ENCODE assay signal across 22 cellular contexts in genomic region chr2:95058466-95058988, GRCh38. TPM values are rescaled to one million over a fixed set of nuclear protein-coding genes. Genes with fewer than 3 reads are reported as not detected.
DNase-seq lines count a peak whose midpoint lies in the region; ATAC-seq and TF ChIP-seq lines count a peak whose summit lies in the region.
"Had no signal": no experiment of that assay in that cellular context is flagged by ENCODE, and none has a peak within 500 bp of the region (broad histone marks: within the 10 kb centered on the region; RNA-seq: fewer than 3 reads in every experiment).

No MANE protein-coding gene starts in this region.

- H3K4me1 Mint-ChIP-seq in CD4-positive, CD25-positive, alpha-beta regulatory T cell: peaks cover 16 to 74% (median 38%) of the 10 kb centered on the region in 4 donors
- peaks cover 8% of the 10 kb centered on the region for H3K4me1 Mint-ChIP-seq in chondrocyte (ENCODE audit: low read depth)
- peaks cover 39 to 67% (median 60%) of the 10 kb centered on the region in 4 donors for H3K4me1 Mint-ChIP-seq in naive thymus-derived CD8-positive, alpha-beta T cell
- H3K4me1 Mint-ChIP-seq: mesothelial cell of epicardium had no signal

- no peaks in the 10 kb centered on the region for H3K27me3 Mint-ChIP-seq in CD4-positive, CD25-positive, alpha-beta regulatory T cell
- H3K27me3 Mint-ChIP-seq in chondrocyte (ENCODE audit: low read depth): peaks cover 39% of the 10 kb centered on the region
- no peaks in the 10 kb centered on the region for H3K27me3 Mint-ChIP-seq in naive thymus-derived CD8-positive, alpha-beta T cell
- H3K27me3 Mint-ChIP-seq: activated naive CD8-positive, alpha-beta T cell treated with anti-CD3 and anti-CD28 coated beads, Interleukin-2, amount 50 U/mL, for 24 hours had no signal

- H3K36me3 Mint-ChIP-seq in CD4-positive, CD25-positive, alpha-beta regulatory T cell: peaks cover 3% of the 10 kb centered on the region
- H3K36me3 Mint-ChIP-seq in chondrocyte (ENCODE audit: low read depth): no peaks in the 10 kb centered on the region
- H3K36me3 Mint-ChIP-seq in naive thymus-derived CD8-positive, alpha-beta T cell: peaks cover 0 to 3% (median 2%) of the 10 kb centered on the region in 3 donors
- H3K36me3 Mint-ChIP-seq: mesothelial cell of epicardium; stimulated activated naive B cell treated with anti-CD40 and anti-IgM and Interleukin-4, amounts not matched to agents 10 μg/mL and 1 μg/mL and 100 μg/mL, for 72 hours had no signal

- no peaks in the 10 kb centered on the region for H3K36me3 ChIP-seq in CD4-positive, CD25-positive, alpha-beta regulatory T cell (ENCODE audit: control insufficient read depth, insufficient read depth, low read length)
- H3K36me3 ChIP-seq in uterus: no peaks in the 10 kb centered on the region
- H3K36me3 ChIP-seq: ovary had no signal

- H3K9me3 ChIP-seq in CD4-positive, CD25-positive, alpha-beta regulatory T cell (ENCODE audit: control insufficient read depth in 2 of 2, low read length in 2 of 2): no peaks in the 10 kb centered on the region
- H3K9me3 ChIP-seq in uterus: no peaks in the 10 kb centered on the region
- H3K9me3 ChIP-seq: ovary had no signal

- H3K27ac ChIP-seq in CD4-positive, CD25-positive, alpha-beta regulatory T cell (ENCODE audit: insufficient read depth, low read length, poor library complexity, severe bottlenecking): no peak overlapping the region
- H3K27ac ChIP-seq in uterus: no peak overlapping the region
- H3K27ac ChIP-seq: ovary, skin epidermis had no signal

- H3K27ac Mint-ChIP-seq in CD4-positive, CD25-positive, alpha-beta regulatory T cell: peak overlapping the region in 2 of 3 donors; percentile 64 to 81
- H3K27ac Mint-ChIP-seq in chondrocyte (ENCODE audit: unreplicated experiment): no peak overlapping the region
- H3K27ac Mint-ChIP-seq in naive thymus-derived CD8-positive, alpha-beta T cell: peak overlapping the region in 8 of 10 donors; percentile 12 to 75 (median 54)
- H3K27ac Mint-ChIP-seq: activated naive CD8-positive, alpha-beta T cell treated with anti-CD3 and anti-CD28 coated beads, Interleukin-2, amount 50 U/mL, for 24 hours; CD8-positive, alpha-beta T cell; mesothelial cell of epicardium; stimulated activated naive B cell treated with anti-CD40 and anti-IgM and Interleukin-4, amounts not matched to agents 10 μg/mL and 1 μg/mL and 100 μg/mL, for 72 hours had no signal

- peak overlapping the region in 2 of 4 donors; percentile 25 to 38 for H3K4me3 Mint-ChIP-seq in CD4-positive, CD25-positive, alpha-beta regulatory T cell
- H3K4me3 Mint-ChIP-seq in chondrocyte (ENCODE audit: unreplicated experiment): no peak overlapping the region
- peak overlapping the region in 2 of 10 donors; percentile 34 to 41 for H3K4me3 Mint-ChIP-seq in naive thymus-derived CD8-positive, alpha-beta T cell
- H3K4me3 Mint-ChIP-seq: activated naive CD8-positive, alpha-beta T cell treated with anti-CD3 and anti-CD28 coated beads, Interleukin-2, amount 50 U/mL, for 24 hours; CD8-positive, alpha-beta T cell; mesothelial cell of epicardium; stimulated activated naive B cell treated with anti-CD40 and anti-IgM and Interleukin-4, amounts not matched to agents 10 μg/mL and 1 μg/mL and 100 μg/mL, for 72 hours had no signal

- DNase-seq in ACHN (peak; percentile 55), chondrocyte (ENCODE audit: low spot score) (peak; percentile 83), GM13977 (ENCODE audit: low spot score) (no peak), HuH-7.5 (ENCODE audit: low spot score) (no peak), uterus (no peak)
- no peak for DNase-seq in CD4-positive, CD25-positive, alpha-beta regulatory T cell
- DNase-seq in naive thymus-derived CD8-positive, alpha-beta T cell: no peak
- DNase-seq: activated naive CD8-positive, alpha-beta T cell treated with anti-CD3 and anti-CD28 coated beads, Interleukin-2, amount 50 U/mL, for 24 hours; central memory CD4-positive, alpha-beta T cell; glutamatergic neuron; KBM-7; NCI-H1105 treated with DMSO at 0.1 percent for 48 hours; NK-92 treated with Interleukin-12 subunit alpha and Interleukin-12 subunit beta, amount 100 ng/mL, for 24 hours; ovary; SIG-M5; stimulated activated naive B cell treated with anti-CD40 and anti-IgM and Interleukin-4, amounts not matched to agents 10 μg/mL and 1 μg/mL and 100 μg/mL, for 72 hours; T1000 had no signal

- no peaks in the 10 kb centered on the region for H3K27me3 ChIP-seq in CD4-positive, CD25-positive, alpha-beta regulatory T cell (ENCODE audit: control insufficient read depth, insufficient read depth, low read length)
- no peaks in the 10 kb centered on the region for H3K27me3 ChIP-seq in uterus
- H3K27me3 ChIP-seq: ovary had no signal

- no peak for TF ChIP-seq CTCF in chondrocyte (IDR thresholded peaks at IDR 0.05)
- no peak for TF ChIP-seq CTCF in GM13977 (IDR thresholded peaks at IDR 0.05; ENCODE audit: extremely low read depth, insufficient read depth, missing control alignments)
- TF ChIP-seq CTCF in uterus (IDR thresholded peaks at IDR 0.05): no peak

- POLR2A ChIA-PET in naive thymus-derived CD8-positive, alpha-beta T cell (lab: Charles Lee): interaction anchor here (2.0 to 20.2 kb wide), 3 partner anchors 18 to 36 kb away, joined by 7 to 537 read pairs (median 54); partner anchors contain the start of gene MAL

- intact Hi-C loops in uterus (cut with DNase I; ENCODE audit: low total_unique reads): no loop called here

- no peak overlapping the region for H3K4me3 ChIP-seq in CD4-positive, CD25-positive, alpha-beta regulatory T cell (ENCODE audit: low read depth, low read length)
- no peak overlapping the region for H3K4me3 ChIP-seq in uterus
- H3K4me3 ChIP-seq: ovary, skin epidermis had no signal

- ATAC-seq in CD4-positive, CD25-positive, alpha-beta regulatory T cell (ENCODE audit: low read depth in 2 of 2): no peak
- no peak for ATAC-seq in naive thymus-derived CD8-positive, alpha-beta T cell
- ATAC-seq in GM21367 (IDR thresholded peaks at IDR 0.05; ENCODE audit: unreplicated experiment): no peak
- ATAC-seq: activated naive CD8-positive, alpha-beta T cell treated with anti-CD3 and anti-CD28 coated beads, Interleukin-2, amount 50 U/mL, for 24 hours; CD8-positive, alpha-beta T cell; stimulated activated naive B cell treated with anti-CD40 and anti-IgM and Interleukin-4, amounts not matched to agents 10 μg/mL and 1 μg/mL and 100 μg/mL, for 72 hours had no signal

- in situ Hi-C loops in ACHN (cut with HindIII; ENCODE audit: low pct_ligation_motif_present, low pct_unique_long_range_greater_than_20kb, low sequenced_read_pairs): no loop called here
- in situ Hi-C loops in GM13977 (cut with MboI; ENCODE audit: low pct_unique_long_range_greater_than_20kb, low sequenced_read_pairs, unreplicated experiment): no loop called here

- no peaks in the 10 kb centered on the region for H3K9me3 Mint-ChIP-seq in CD4-positive, CD25-positive, alpha-beta regulatory T cell
- no peaks in the 10 kb centered on the region for H3K9me3 Mint-ChIP-seq in chondrocyte (ENCODE audit: low read depth)
- no peaks in the 10 kb centered on the region for H3K9me3 Mint-ChIP-seq in naive thymus-derived CD8-positive, alpha-beta T cell
- H3K9me3 Mint-ChIP-seq: activated naive CD8-positive, alpha-beta T cell treated with anti-CD3 and anti-CD28 coated beads, Interleukin-2, amount 50 U/mL, for 24 hours; CD8-positive, alpha-beta T cell; mesothelial cell of epicardium; stimulated activated naive B cell treated with anti-CD40 and anti-IgM and Interleukin-4, amounts not matched to agents 10 μg/mL and 1 μg/mL and 100 μg/mL, for 72 hours had no signal

- peaks cover 57% of the 10 kb centered on the region for H3K4me1 ChIP-seq in CD4-positive, CD25-positive, alpha-beta regulatory T cell (ENCODE audit: control insufficient read depth, insufficient read depth, low read length, poor library complexity, severe bottlenecking)
- no peaks in the 10 kb centered on the region for H3K4me1 ChIP-seq in uterus

- no peak for TF ChIP-seq POLR2A in uterus (IDR thresholded peaks at IDR 0.05)

RNA-seq across cellular contexts. Expression of gene MAL, which starts 33.0 kb away (rescaled TPM):
- total RNA-seq in CD4-positive, CD25-positive, alpha-beta regulatory T cell: 130 TPM
- polyA plus RNA-seq in CD4-positive, CD25-positive, alpha-beta regulatory T cell: 100 to 1,000 TPM; 173 to 263 (median 213) TPM
- total RNA-seq in chondrocyte (not detected in 3 replicates), uterus (1 to 10 TPM in 2 of 4 donors, under 1 TPM in 1, not detected in 1; 0.29 to 1.7 (median 1.6) TPM)
- total RNA-seq in naive thymus-derived CD8-positive, alpha-beta T cell: 100 to 1,000 TPM; 116 to 117 TPM
- polyA plus RNA-seq in naive thymus-derived CD8-positive, alpha-beta T cell: 100 to 1,000 TPM; 158 to 284 (median 273) TPM
- total RNA-seq: endothelial cell of umbilical vein, mesothelial cell of epicardium had no signal
- polyA plus RNA-seq: endothelial cell of umbilical vein had no signal

Comparison
In these comparisons a context has a peak if more than half of its experiments do, and no peak if none do; other contexts are left out.
1. DNase-seq: peak in ACHN (single experiment) and chondrocyte (single experiment); none in CD4-positive, CD25-positive, alpha-beta regulatory T cell (0 of 3), naive thymus-derived CD8-positive, alpha-beta T cell (0 of 10), GM13977 (single experiment), HuH-7.5 (single experiment) and uterus (0 of 2).
2. RNA of gene MAL, which starts 33.0 kb away (total RNA-seq): 130 TPM in CD4-positive, CD25-positive, alpha-beta regulatory T cell (single experiment) and 116 to 117 TPM in naive thymus-derived CD8-positive, alpha-beta T cell; 0.29 to 1.7 TPM in uterus and not detected in chondrocyte; every median in the first group is over 10 times any median in the second.